Comparison of ENCODE assay signal across 8 cellular contexts in the genomic region with DNA sequence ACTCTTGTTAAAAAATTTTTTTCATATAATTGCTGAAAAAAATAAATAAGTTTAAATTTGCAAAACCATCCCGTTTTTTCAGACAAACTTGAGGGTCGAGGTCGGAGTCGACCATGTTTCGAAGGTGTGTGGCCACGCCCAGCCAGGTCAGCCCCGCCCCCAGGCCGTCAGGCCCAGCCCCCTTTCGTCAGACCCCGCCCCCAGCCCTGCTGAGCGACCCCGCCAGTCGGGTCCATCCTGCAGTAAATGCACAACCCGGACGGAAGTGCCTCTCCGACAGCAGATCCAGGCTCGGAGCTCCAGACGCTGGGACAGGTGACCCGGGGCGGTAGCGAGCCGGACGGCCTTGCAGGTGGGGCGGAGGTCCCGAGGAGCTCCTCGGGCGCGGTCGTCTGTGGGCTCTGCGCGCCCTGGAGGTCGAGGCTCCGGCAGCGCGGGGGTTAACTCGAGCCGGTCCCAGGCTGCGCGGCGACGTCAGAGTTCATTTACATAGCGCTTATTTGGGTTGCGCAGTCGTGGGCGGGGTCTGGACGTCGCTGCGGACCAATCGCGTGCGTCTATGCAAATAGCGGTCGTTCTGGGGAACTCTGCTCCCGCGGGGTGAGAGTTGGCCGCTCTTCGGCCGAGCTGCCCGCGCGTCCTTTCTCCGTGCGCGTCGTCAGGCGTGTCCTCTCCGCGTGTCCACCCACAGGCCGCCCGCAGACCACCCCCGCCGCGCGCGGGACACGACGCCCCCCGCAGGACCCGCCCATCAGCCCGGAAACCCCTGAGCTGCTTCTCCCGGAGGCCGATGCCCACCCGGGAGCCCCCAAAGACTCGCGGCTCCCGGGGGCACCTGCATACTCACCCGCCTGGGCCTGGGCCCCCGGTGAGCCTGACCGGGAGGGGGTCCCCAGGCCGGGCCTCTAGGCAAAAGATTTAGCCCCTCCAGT. TPM values are rescaled to one million over a fixed set of nuclear protein-coding genes. Genes with fewer than 3 reads are reported as not detected.
A peak's percentile ranks its signal among the peaks of the same experiment; 100 is the strongest.
DNase-seq lines count a peak whose midpoint lies in the region; ATAC-seq and TF ChIP-seq lines count a peak whose summit lies in the region.

A gene with protein sequence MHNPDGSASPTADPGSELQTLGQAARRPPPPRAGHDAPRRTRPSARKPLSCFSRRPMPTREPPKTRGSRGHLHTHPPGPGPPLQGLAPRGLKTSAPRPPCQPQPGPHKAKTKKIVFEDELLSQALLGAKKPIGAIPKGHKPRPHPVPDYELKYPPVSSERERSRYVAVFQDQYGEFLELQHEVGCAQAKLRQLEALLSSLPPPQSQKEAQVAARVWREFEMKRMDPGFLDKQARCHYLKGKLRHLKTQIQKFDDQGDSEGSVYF (plus strand): TSS at position 225 of the 932 bp plus-strand sequence. CDS start 22 bp downstream, at position 247.

- H3K36me3 Mint-ChIP-seq in CD4-positive, alpha-beta T cell (ENCODE audit: low read depth), result peaks cover 5% of the 10 kb centered on the region

- WGBS in liver, result under 1% methylated on average over 90 of the region's 90 CpGs

- H3K9me3 Mint-ChIP-seq in CD4-positive, alpha-beta T cell, result no peaks in the 10 kb centered on the region

- peak within 1 kb of the TSS; percentile 95 for H3K4me3 Mint-ChIP-seq in CD4-positive, alpha-beta T cell

- intact Hi-C loops in CD4-positive, alpha-beta T cell (cut with DNase I, micrococcal nuclease), result loop anchor here (1.0 to 5.0 kb wide), 5 partner anchors 11 to 151 kb away; partner anchors contain the start of genes HAUS8 (in 2 of the 2), MYO9B (in 2 of the 2), USE1 (in 2 of the 2) and BABAM1 (in 1 of the 2)

- POLR2A ChIA-PET in CD4-positive, alpha-beta T cell (lab: Charles Lee), result interaction anchor here (0.6 to 3.6 kb wide), 18 partner anchors 9 to 1847 kb away, joined by 3 to 97 read pairs (median 5); partner anchors contain the start of genes BABAM1, DDA1, HAUS8 and JUND

- peaks cover 4% of the 10 kb centered on the region for H3K4me1 Mint-ChIP-seq in CD4-positive, alpha-beta T cell (ENCODE audit: low read depth)

- H3K4me1 ChIP-seq in liver (ENCODE audit: control insufficient read depth in 4 of 4, insufficient read depth in 4 of 4, low read length in 3 of 4), result peaks cover 3 to 17% (median 10%) of the 10 kb centered on the region in 4 donors

- peaks cover 0 to 9% (median 4%) of the 10 kb centered on the region in 4 donors for H3K36me3 ChIP-seq in liver (ENCODE audit: control insufficient read depth in 4 of 4, insufficient read depth in 3 of 4, low read depth in 1 of 4, low read length in 3 of 4)

- peak; percentile 90 to 96 (median 94) for DNase-seq in CD4-positive, alpha-beta T cell
- peak; percentile 97 for DNase-seq in HK-2 (ENCODE audit: unreplicated experiment)
- DNase-seq in NCI-H82 treated with DMSO at 0.1 percent for 48 hours (lab: John Stamatoyannopoulos, UW; ENCODE audit: unreplicated experiment), result peak; percentile 97
- DNase-seq in activated CD4-positive, alpha-beta T cell treated with anti-CD3 and anti-CD28 coated beads, Interleukin-2, amount 50 U/mL, for 48 hours, result peak; percentile 97 to 98
- peak; percentile 93 to 98 for DNase-seq in dermis microvascular lymphatic vessel endothelial cell (ENCODE audit: low read depth in 2 of 2)
- peak; percentile 98 for DNase-seq in stimulated activated CD4-positive, alpha-beta T cell treated with anti-CD3 and anti-CD28 coated beads, Interleukin-4, amount 100 ng/mL, for 1 hour

- no peak for TF ChIP-seq CTCF in CD4-positive, alpha-beta T cell (IDR thresholded peaks at IDR 0.05)
- no peak for TF ChIP-seq CTCF in liver (IDR thresholded peaks at IDR 0.05; ENCODE audit: low read depth, low read length, missing input control)

- H3K4me3 ChIP-seq in liver (ENCODE audit: low read depth in 1 of 3, low read length in 3 of 3), result peak within 1 kb of the TSS; percentile 64 to 86 (median 71)

- H3K27ac ChIP-seq in CD4-positive, alpha-beta T cell (ENCODE audit: low read depth, low read length), result peak within 1 kb of the TSS; percentile 70
- H3K27ac ChIP-seq in liver (ENCODE audit: low read depth in 1 of 2, low read length in 2 of 2), result peak within 1 kb of the TSS; percentile 91 to 98

- peak within 1 kb of the TSS; percentile 90 for H3K27ac Mint-ChIP-seq in CD4-positive, alpha-beta T cell

- peak; percentile 88 for ATAC-seq in CD4-positive, alpha-beta T cell (ENCODE audit: poor library complexity)
- peak; percentile 86 for ATAC-seq in GM19452 (IDR thresholded peaks at IDR 0.05; ENCODE audit: unreplicated experiment)

- peak within 1 kb of the TSS; percentile 72 to 74 for H3K9ac ChIP-seq in liver (ENCODE audit: low read depth in 1 of 2, low read length in 2 of 2)

- TF ChIP-seq RAD21 in liver (IDR thresholded peaks at IDR 0.05), result peak in 1 of 2 donors; percentile 51

- no peaks in the 10 kb centered on the region for H3K27me3 Mint-ChIP-seq in CD4-positive, alpha-beta T cell

- H3K9me3 ChIP-seq in CD4-positive, alpha-beta T cell (ENCODE audit: control insufficient read depth, low read length), result no peaks in the 10 kb centered on the region
- no peaks in the 10 kb centered on the region for H3K9me3 ChIP-seq in liver (ENCODE audit: control insufficient read depth in 4 of 4, low read length in 3 of 4)

- no peaks in the 10 kb centered on the region for H3K27me3 ChIP-seq in CD4-positive, alpha-beta T cell (ENCODE audit: control insufficient read depth, insufficient read depth, low read length)
- H3K27me3 ChIP-seq in liver (ENCODE audit: control insufficient read depth in 4 of 4, insufficient read depth in 4 of 4, low read length in 3 of 4), result no peaks in the 10 kb centered on the region

- CTCF ChIA-PET in CD4-positive, alpha-beta T cell (lab: Charles Lee), result interaction anchor here (1.2 to 1.7 kb wide), 3 partner anchors 9 to 42 kb away, joined by 4 to 14 read pairs (median 5); no protein-coding TSS in a partner anchor

TF ChIP-seq in liver, 16 proteins besides CTCF, POLR2A, EP300 and RAD21 (continues in another document):
- TF ChIP-seq RXRA (IDR thresholded peaks at IDR 0.05), result peak; percentile 59 to 60
- peak; percentile 66 for TF ChIP-seq FOXA2 (IDR thresholded peaks at IDR 0.05)
- TF ChIP-seq, protein P1, sequence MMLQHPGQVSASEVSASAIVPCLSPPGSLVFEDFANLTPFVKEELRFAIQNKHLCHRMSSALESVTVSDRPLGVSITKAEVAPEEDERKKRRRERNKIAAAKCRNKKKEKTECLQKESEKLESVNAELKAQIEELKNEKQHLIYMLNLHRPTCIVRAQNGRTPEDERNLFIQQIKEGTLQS (IDR thresholded peaks at IDR 0.05), result no peak
- TF ChIP-seq SP1 (IDR thresholded peaks at IDR 0.05), result peak; percentile 93
- peak; percentile 48 for TF ChIP-seq YY1 (IDR thresholded peaks at IDR 0.05)
- peak; percentile 65 for TF ChIP-seq REST (IDR thresholded peaks at IDR 0.05)
- peak; percentile 45 to 64 for TF ChIP-seq HNF4A (conservative IDR thresholded peaks at IDR 0.05)
- peak in 1 of 2 donors; percentile 62 for TF ChIP-seq GABPA (IDR thresholded peaks at IDR 0.05 in 1 of 2, conservative IDR thresholded peaks at IDR 0.05 in 1 of 2)
- TF ChIP-seq EGR1 (IDR thresholded peaks at IDR 0.05; ENCODE audit: low read depth in 2 of 2), result peak in 1 of 2 donors; percentile 59
- peak; percentile 77 for TF ChIP-seq TAF1 (conservative IDR thresholded peaks at IDR 0.05)
- peak; percentile 23 for TF ChIP-seq HNF4G (IDR thresholded peaks at IDR 0.05)
- peak; percentile 38 for TF ChIP-seq FOXA1 (IDR thresholded peaks at IDR 0.05)
- TF ChIP-seq, protein P2, sequence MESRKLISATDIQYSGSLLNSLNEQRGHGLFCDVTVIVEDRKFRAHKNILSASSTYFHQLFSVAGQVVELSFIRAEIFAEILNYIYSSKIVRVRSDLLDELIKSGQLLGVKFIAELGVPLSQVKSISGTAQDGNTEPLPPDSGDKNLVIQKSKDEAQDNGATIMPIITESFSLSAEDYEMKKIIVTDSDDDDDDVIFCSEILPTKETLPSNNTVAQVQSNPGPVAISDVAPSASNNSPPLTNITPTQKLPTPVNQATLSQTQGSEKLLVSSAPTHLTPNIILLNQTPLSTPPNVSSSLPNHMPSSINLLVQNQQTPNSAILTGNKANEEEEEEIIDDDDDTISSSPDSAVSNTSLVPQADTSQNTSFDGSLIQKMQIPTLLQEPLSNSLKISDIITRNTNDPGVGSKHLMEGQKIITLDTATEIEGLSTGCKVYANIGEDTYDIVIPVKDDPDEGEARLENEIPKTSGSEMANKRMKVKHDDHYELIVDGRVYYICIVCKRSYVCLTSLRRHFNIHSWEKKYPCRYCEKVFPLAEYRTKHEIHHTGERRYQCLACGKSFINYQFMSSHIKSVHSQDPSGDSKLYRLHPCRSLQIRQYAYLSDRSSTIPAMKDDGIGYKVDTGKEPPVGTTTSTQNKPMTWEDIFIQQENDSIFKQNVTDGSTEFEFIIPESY (IDR thresholded peaks at IDR 0.05), result peak; percentile 62
- no peak for TF ChIP-seq JUND (IDR thresholded peaks at IDR 0.05)
- TF ChIP-seq NR2F2 (IDR thresholded peaks at IDR 0.05), result peak; percentile 41

RNA-seq across cellular contexts. Expression of the gene that starts here (rescaled TPM):
- total RNA-seq in CD4-positive, alpha-beta T cell, result 10 to 100 TPM; 20.5 to 22.2 TPM
- total RNA-seq in dermis microvascular lymphatic vessel endothelial cell (2.1 and 7.0 TPM in 2 replicates), liver (10 to 100 TPM in 1 of 2 donors, 1 to 10 TPM in 1; 4.9 to 10.5 TPM)
- 10 to 100 TPM; 31.1 to 32.5 TPM for polyA plus RNA-seq in liver

Comparison
In these comparisons a context has a peak if more than half of its experiments do, and no peak if none do; other contexts are left out.
1. Peak in every context shown above with its lines: DNase-seq, ATAC-seq, H3K4me3 ChIP-seq and H3K27ac ChIP-seq.